In the genomic region with DNA sequence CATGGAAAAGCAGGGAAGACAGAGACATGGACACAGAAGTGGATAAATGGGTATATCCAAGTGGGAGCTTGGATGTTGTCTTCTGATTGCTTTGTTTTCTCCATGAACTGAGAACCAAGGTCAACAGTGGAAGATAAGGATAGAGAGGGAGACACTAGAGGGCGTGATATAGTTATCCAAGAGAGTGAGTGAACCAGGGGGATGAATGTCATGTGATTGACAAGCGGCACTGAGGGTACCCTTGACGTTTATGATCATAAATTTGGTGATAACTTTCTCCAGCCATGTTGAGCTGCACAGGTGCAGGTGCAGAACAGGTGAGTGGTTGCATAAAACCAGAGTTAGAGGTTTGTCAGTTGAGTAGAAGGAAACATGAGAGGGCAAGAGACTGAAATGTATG, we compare ENCODE assay signal across 1 cellular context.
TF ChIP-seq lines count a peak whose summit lies in the region.

No MANE protein-coding gene starts in this region.

TF ChIP-seq in GM12878, 131 proteins besides CTCF, POLR2A, EP300 and RAD21:
- TF ChIP-seq, protein P1, sequence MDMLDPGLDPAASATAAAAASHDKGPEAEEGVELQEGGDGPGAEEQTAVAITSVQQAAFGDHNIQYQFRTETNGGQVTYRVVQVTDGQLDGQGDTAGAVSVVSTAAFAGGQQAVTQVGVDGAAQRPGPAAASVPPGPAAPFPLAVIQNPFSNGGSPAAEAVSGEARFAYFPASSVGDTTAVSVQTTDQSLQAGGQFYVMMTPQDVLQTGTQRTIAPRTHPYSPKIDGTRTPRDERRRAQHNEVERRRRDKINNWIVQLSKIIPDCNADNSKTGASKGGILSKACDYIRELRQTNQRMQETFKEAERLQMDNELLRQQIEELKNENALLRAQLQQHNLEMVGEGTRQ (IDR thresholded peaks at IDR 0.05; ENCODE audit: borderline replicate concordance, low read depth, low read length) = no peak
- TF ChIP-seq, protein P2, sequence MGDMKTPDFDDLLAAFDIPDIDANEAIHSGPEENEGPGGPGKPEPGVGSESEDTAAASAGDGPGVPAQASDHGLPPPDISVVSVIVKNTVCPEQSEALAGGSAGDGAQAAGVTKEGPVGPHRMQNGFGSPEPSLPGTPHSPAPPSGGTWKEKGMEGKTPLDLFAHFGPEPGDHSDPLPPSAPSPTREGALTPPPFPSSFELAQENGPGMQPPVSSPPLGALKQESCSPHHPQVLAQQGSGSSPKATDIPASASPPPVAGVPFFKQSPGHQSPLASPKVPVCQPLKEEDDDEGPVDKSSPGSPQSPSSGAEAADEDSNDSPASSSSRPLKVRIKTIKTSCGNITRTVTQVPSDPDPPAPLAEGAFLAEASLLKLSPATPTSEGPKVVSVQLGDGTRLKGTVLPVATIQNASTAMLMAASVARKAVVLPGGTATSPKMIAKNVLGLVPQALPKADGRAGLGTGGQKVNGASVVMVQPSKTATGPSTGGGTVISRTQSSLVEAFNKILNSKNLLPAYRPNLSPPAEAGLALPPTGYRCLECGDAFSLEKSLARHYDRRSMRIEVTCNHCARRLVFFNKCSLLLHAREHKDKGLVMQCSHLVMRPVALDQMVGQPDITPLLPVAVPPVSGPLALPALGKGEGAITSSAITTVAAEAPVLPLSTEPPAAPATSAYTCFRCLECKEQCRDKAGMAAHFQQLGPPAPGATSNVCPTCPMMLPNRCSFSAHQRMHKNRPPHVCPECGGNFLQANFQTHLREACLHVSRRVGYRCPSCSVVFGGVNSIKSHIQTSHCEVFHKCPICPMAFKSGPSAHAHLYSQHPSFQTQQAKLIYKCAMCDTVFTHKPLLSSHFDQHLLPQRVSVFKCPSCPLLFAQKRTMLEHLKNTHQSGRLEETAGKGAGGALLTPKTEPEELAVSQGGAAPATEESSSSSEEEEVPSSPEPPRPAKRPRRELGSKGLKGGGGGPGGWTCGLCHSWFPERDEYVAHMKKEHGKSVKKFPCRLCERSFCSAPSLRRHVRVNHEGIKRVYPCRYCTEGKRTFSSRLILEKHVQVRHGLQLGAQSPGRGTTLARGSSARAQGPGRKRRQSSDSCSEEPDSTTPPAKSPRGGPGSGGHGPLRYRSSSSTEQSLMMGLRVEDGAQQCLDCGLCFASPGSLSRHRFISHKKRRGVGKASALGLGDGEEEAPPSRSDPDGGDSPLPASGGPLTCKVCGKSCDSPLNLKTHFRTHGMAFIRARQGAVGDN (IDR thresholded peaks at IDR 0.05) = no peak
- TF ChIP-seq, protein P3, sequence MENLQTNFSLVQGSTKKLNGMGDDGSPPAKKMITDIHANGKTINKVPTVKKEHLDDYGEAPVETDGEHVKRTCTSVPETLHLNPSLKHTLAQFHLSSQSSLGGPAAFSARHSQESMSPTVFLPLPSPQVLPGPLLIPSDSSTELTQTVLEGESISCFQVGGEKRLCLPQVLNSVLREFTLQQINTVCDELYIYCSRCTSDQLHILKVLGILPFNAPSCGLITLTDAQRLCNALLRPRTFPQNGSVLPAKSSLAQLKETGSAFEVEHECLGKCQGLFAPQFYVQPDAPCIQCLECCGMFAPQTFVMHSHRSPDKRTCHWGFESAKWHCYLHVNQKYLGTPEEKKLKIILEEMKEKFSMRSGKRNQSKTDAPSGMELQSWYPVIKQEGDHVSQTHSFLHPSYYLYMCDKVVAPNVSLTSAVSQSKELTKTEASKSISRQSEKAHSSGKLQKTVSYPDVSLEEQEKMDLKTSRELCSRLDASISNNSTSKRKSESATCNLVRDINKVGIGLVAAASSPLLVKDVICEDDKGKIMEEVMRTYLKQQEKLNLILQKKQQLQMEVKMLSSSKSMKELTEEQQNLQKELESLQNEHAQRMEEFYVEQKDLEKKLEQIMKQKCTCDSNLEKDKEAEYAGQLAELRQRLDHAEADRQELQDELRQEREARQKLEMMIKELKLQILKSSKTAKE (IDR thresholded peaks at IDR 0.05; ENCODE audit: low read depth, poor library complexity, severe bottlenecking) = no peak
- no peak for TF ChIP-seq PAX5 (IDR thresholded peaks at IDR 0.05; ENCODE audit: borderline replicate concordance, low read depth, low read length)
- no peak for TF ChIP-seq JUND (IDR thresholded peaks at IDR 0.05; ENCODE audit: low read depth, low read length)
- TF ChIP-seq CREM (IDR thresholded peaks at IDR 0.05; ENCODE audit: low read depth) = no peak
- TF ChIP-seq, protein P4, sequence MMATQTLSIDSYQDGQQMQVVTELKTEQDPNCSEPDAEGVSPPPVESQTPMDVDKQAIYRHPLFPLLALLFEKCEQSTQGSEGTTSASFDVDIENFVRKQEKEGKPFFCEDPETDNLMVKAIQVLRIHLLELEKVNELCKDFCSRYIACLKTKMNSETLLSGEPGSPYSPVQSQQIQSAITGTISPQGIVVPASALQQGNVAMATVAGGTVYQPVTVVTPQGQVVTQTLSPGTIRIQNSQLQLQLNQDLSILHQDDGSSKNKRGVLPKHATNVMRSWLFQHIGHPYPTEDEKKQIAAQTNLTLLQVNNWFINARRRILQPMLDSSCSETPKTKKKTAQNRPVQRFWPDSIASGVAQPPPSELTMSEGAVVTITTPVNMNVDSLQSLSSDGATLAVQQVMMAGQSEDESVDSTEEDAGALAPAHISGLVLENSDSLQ (IDR thresholded peaks at IDR 0.05) = peak; percentile 49
- peak; percentile 39; the same call in 1 of the 2 replicates for TF ChIP-seq SMC3 (IDR thresholded peaks at IDR 0.05; ENCODE audit: borderline replicate concordance, low read length)
